In the genomic region with DNA sequence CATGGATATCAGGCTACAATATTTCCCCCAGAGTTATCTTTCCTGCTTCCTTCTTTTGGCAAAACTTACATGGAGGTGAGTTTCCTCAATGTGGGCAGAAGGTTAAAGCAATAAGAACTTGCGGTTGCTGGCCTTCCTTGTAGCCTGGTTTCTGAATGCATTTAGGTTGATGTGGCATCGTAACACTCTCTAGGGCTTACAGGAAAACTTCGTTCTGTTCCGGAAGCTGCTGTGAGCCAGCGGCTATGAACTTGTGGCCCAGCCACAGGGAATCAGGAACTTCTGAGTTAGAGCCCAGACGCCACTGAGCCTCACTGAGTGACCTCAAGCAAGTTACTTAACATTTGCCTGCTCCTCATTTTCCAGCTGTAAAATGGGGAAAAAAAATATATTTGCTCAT, we compare ENCODE assay signal across 16 cellular contexts.
DNase-seq lines count a peak whose midpoint lies in the region; ATAC-seq and TF ChIP-seq lines count a peak whose summit lies in the region.
"Had no signal": no experiment of that assay in that cellular context is flagged by ENCODE, and none has a peak within 500 bp of the region (broad histone marks: within the 10 kb centered on the region; RNA-seq: fewer than 3 reads in every experiment).

No MANE protein-coding gene starts in this region.

- H3K27me3 ChIP-seq in BJ (ENCODE audit: control insufficient read depth, insufficient read depth, low read length) (no peaks in the 10 kb centered on the region), osteoblast (ENCODE audit: insufficient read depth, low read length) (no peaks in the 10 kb centered on the region)
- H3K27me3 ChIP-seq: BE2C had no signal

- DNase-seq in BJ (ENCODE audit: low read depth) (peak; percentile 41), NOMO-1 (lab: John Stamatoyannopoulos, UW; ENCODE audit: unreplicated experiment in 2 of 2) (peak; percentile 48 to 67), fibroblast of pulmonary artery (ENCODE audit: low read depth) (peak; percentile 64), osteoblast (ENCODE audit: insufficient read length, low spot score, missing footprints) (peak; percentile 76)
- no peak for DNase-seq in stimulated activated CD4-positive, alpha-beta T cell treated with anti-CD3 and anti-CD28 coated beads, Interleukin-4, amount 100 ng/mL, for 1 hour
- DNase-seq: activated naive CD8-positive, alpha-beta T cell treated with anti-CD3 and anti-CD28 coated beads, Interleukin-2, amount 10 ng/mL, durations not matched to agents 7 days and 5 days; BE2C; cortex of kidney; foreskin melanocyte; kidney glomerular epithelial cell; NCI-H226; stimulated activated CD4-positive, alpha-beta T cell treated with anti-CD3 and anti-CD28 coated beads, Interleukin-15, amount 100 ng/mL, for 24 hours; stimulated activated CD8-positive, alpha-beta memory T cell treated with anti-CD3 and anti-CD28 coated beads, Interleukin-4, amount 100 ng/mL, for 48 hours had no signal

- ATAC-seq in GM18909 (IDR thresholded peaks at IDR 0.05; ENCODE audit: poor library complexity, unreplicated experiment) (no peak), HG03175 (IDR thresholded peaks at IDR 0.05; ENCODE audit: unreplicated experiment) (no peak), HG03521 (IDR thresholded peaks at IDR 0.05; ENCODE audit: unreplicated experiment) (no peak)

- peak overlapping the region; percentile 56 for H3K4me2 ChIP-seq in osteoblast (ENCODE audit: insufficient read depth, low read length)

- H3K79me2 ChIP-seq in osteoblast (ENCODE audit: insufficient read depth, low read length), result no peaks in the 10 kb centered on the region

- no peaks in the 10 kb centered on the region for H3K9me3 ChIP-seq in osteoblast (ENCODE audit: low read depth, low read length)
- H3K9me3 ChIP-seq: BE2C had no signal

- TF ChIP-seq CTCF in BJ (IDR thresholded peaks at IDR 0.05; ENCODE audit: insufficient read depth, low read depth, low read length), result no peak
- no peak for TF ChIP-seq CTCF in fibroblast of pulmonary artery (IDR thresholded peaks at IDR 0.05; ENCODE audit: low read length, missing control alignments)
- TF ChIP-seq CTCF in osteoblast (IDR thresholded peaks at IDR 0.05; ENCODE audit: extremely low read depth, low read depth, low read length), result no peak

- CTCF ChIA-PET in BJ (lab: Yijun Ruan, JAX), result no interaction called here

- no peaks in the 10 kb centered on the region for H4K20me1 ChIP-seq in osteoblast (ENCODE audit: insufficient read depth, low read length)

- H3K36me3 ChIP-seq in BJ (ENCODE audit: control insufficient read depth, insufficient read depth, low read length) (no peaks in the 10 kb centered on the region), osteoblast (ENCODE audit: insufficient read depth, low read length) (no peaks in the 10 kb centered on the region)
- H3K36me3 ChIP-seq: BE2C had no signal

- no peak overlapping the region for H2AFZ ChIP-seq in osteoblast (ENCODE audit: low read length)

- H3K4me1 ChIP-seq in osteoblast (ENCODE audit: insufficient read depth, low read length), result peaks cover 38% of the 10 kb centered on the region
- H3K4me1 ChIP-seq: BE2C had no signal

- peak overlapping the region; percentile 84 for H3K27ac ChIP-seq in osteoblast (ENCODE audit: low read depth, low read length)

- POLR2A ChIA-PET in BJ (lab: Charles Lee), result no interaction called here

- H3K4me3 ChIP-seq in BJ (ENCODE audit: low read depth, low read length) (no peak overlapping the region), fibroblast of pulmonary artery (replicated peaks; ENCODE audit: low read depth, low read length) (no peak overlapping the region), osteoblast (ENCODE audit: insufficient read depth, low read length) (no peak overlapping the region)
